2 cellular contexts compared by ENCODE assay signal in the genomic region with DNA sequence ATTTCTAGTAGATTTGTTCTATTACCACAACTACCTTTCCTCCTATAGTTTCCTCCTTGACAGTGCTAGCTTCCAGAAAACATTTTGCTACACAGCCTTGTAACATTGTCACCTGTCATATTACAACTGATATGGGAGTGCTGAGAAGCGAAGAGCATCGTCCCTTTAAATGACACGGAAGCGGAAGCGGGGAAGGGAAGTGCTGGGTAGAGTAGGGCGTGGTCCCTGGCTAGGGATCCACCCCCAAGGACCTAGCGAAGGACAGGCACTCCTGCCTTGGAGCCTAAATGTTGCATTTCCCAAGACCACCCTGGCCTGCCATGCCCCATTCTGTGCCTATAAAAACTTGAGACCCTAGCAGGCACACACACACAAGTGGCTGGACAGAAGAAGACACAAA.
TF ChIP-seq lines count a peak whose summit lies in the region.

No MANE protein-coding gene starts in this region.

TF ChIP-seq in HepG2, 621 proteins besides CTCF, POLR2A, EP300 and RAD21:
- TF ChIP-seq ARNT2 (CRISPR knock-in tag; IDR thresholded peaks at IDR 0.05; ENCODE audit: low read depth) (no peak), GABPA (IDR thresholded peaks at IDR 0.05; ENCODE audit: low read depth, low read length) (peak; percentile 34; the same call in 1 of the 2 replicates), GABPA (CRISPR knock-in tag; IDR thresholded peaks at IDR 0.05; ENCODE audit: low read depth) (peak; percentile 80), NR2C2 (CRISPR knock-in tag; IDR thresholded peaks at IDR 0.05; ENCODE audit: borderline replicate concordance) (peak; percentile 50; the same call in 1 of the 2 replicates), KAT2B (IDR thresholded peaks at IDR 0.05; ENCODE audit: borderline replicate concordance, low read depth, low read length) (no peak), ATF1 (CRISPR knock-in tag; IDR thresholded peaks at IDR 0.05) (no peak), GABPB1 (CRISPR knock-in tag; IDR thresholded peaks at IDR 0.05) (peak; percentile 56)
- TF ChIP-seq, protein P1, sequence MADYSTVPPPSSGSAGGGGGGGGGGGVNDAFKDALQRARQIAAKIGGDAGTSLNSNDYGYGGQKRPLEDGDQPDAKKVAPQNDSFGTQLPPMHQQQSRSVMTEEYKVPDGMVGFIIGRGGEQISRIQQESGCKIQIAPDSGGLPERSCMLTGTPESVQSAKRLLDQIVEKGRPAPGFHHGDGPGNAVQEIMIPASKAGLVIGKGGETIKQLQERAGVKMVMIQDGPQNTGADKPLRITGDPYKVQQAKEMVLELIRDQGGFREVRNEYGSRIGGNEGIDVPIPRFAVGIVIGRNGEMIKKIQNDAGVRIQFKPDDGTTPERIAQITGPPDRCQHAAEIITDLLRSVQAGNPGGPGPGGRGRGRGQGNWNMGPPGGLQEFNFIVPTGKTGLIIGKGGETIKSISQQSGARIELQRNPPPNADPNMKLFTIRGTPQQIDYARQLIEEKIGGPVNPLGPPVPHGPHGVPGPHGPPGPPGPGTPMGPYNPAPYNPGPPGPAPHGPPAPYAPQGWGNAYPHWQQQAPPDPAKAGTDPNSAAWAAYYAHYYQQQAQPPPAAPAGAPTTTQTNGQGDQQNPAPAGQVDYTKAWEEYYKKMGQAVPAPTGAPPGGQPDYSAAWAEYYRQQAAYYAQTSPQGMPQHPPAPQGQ (CRISPR knock-in tag; IDR thresholded peaks at IDR 0.05; ENCODE audit: borderline replicate concordance): no peak
- TF ChIP-seq, protein P2, sequence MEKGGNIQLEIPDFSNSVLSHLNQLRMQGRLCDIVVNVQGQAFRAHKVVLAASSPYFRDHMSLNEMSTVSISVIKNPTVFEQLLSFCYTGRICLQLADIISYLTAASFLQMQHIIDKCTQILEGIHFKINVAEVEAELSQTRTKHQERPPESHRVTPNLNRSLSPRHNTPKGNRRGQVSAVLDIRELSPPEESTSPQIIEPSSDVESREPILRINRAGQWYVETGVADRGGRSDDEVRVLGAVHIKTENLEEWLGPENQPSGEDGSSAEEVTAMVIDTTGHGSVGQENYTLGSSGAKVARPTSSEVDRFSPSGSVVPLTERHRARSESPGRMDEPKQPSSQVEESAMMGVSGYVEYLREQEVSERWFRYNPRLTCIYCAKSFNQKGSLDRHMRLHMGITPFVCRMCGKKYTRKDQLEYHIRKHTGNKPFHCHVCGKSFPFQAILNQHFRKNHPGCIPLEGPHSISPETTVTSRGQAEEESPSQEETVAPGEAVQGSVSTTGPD (CRISPR knock-in tag; IDR thresholded peaks at IDR 0.05): no peak

TF ChIP-seq in K562, 482 proteins besides CTCF, POLR2A, EP300 and RAD21:
- no peak for TF ChIP-seq ZBTB8A (IDR thresholded peaks at IDR 0.05; ENCODE audit: partially characterized antibody)
- peak; percentile 62 for TF ChIP-seq NR2C1 (IDR thresholded peaks at IDR 0.05)
- no peak for TF ChIP-seq NR2C1 (tag; IDR thresholded peaks at IDR 0.05)
- TF ChIP-seq, protein P3, sequence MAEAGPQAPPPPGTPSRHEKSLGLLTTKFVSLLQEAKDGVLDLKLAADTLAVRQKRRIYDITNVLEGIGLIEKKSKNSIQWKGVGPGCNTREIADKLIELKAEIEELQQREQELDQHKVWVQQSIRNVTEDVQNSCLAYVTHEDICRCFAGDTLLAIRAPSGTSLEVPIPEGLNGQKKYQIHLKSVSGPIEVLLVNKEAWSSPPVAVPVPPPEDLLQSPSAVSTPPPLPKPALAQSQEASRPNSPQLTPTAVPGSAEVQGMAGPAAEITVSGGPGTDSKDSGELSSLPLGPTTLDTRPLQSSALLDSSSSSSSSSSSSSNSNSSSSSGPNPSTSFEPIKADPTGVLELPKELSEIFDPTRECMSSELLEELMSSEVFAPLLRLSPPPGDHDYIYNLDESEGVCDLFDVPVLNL (CRISPR knock-in tag; IDR thresholded peaks at IDR 0.05; ENCODE audit: low read depth): no peak
- TF ChIP-seq NFXL1 (CRISPR knock-in tag; IDR thresholded peaks at IDR 0.05): no peak
